Comparison of ENCODE assay signal across 31 cellular contexts in the genomic region with DNA sequence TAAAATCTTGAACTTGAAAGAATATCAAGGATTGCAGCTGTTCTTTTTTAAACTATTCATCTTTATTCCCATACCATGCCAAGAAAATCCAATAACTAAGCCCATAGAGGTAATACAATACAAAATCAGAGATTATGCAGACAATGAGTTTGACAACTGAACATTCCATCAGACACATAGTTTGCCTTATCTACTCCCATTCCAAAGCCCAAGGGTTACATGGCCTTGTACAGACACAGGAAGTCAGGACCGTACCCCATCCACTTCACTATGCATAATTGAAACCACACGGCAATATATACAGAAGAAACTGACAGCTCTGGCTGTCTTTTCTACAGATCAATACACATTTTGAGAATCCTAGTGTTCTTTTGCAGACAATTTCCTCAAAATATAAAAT.
"Had no signal": no experiment of that assay in that cellular context is flagged by ENCODE, and none has a peak within 500 bp of the region (broad histone marks: within the 10 kb centered on the region; RNA-seq: fewer than 3 reads in every experiment).

No MANE protein-coding gene starts in this region.

- H3K9me3 ChIP-seq: body of pancreas, gastroesophageal sphincter, neutrophil, ovary, right lobe of liver, testis had no signal

- H3K4me3 ChIP-seq: body of pancreas, cardiac muscle cell, coronary artery, gastroesophageal sphincter, ovary, right lobe of liver, skin epidermis, testis had no signal

- H3K27ac ChIP-seq: body of pancreas, cardiac muscle cell, coronary artery, dorsolateral prefrontal cortex, gastroesophageal sphincter, neutrophil, ovary, right lobe of liver, skin epidermis, testis, VCaP had no signal

- H3K4me1 ChIP-seq: body of pancreas, gastroesophageal sphincter, right lobe of liver, testis had no signal

- ATAC-seq: activated naive CD4-positive, alpha-beta T cell treated with anti-CD3 and anti-CD28 coated beads, Interleukin-2, amount 50 U/mL, for 72 hours; activated T-cell treated with anti-CD3 and anti-CD28 coated beads, Interleukin-2, amount 50 U/mL, for 72 hours; body of pancreas; gastroesophageal sphincter; left cardiac atrium; left ventricle myocardium superior; right lobe of liver; stimulated activated naive CD8-positive, alpha-beta T cell treated with anti-CD3 and anti-CD28 coated beads, Interleukin-15, Interleukin-2, amounts not matched to agents 100 U/mL and 50 U/mL, for 24 hours had no signal

- H3K36me3 ChIP-seq: cardiac muscle cell, gastroesophageal sphincter, neutrophil, ovary, right lobe of liver had no signal

- H3K27me3 ChIP-seq: body of pancreas, cardiac muscle cell, dorsolateral prefrontal cortex, gastroesophageal sphincter, neutrophil, right lobe of liver, testis had no signal

- DNase-seq: activated CD4-positive, alpha-beta T cell treated with anti-CD3 and anti-CD28 coated beads for 4 hours; activated CD4-positive, alpha-beta T cell treated with anti-CD3 and anti-CD28 coated beads, Interleukin-2, amount 50 U/mL, for 4 hours; activated naive CD4-positive, alpha-beta T cell; activated T-cell treated with anti-CD3 and anti-CD28 coated beads for 4 hours; activated T-cell treated with anti-CD3 and anti-CD28 coated beads, Interleukin-2, amount 50 U/mL, for 72 hours; anterior cingulate cortex; body of pancreas; cerebellar nuclear complex; dorsolateral prefrontal cortex; effector memory CD4-positive, alpha-beta T cell; head of caudate nucleus; hippocampal formation; left cardiac atrium; left ventricle myocardium superior; naive B cell; nephron progenitor cell; ovary; right lobe of liver; stimulated activated CD4-positive, alpha-beta T cell treated with anti-CD3 and anti-CD28 coated beads, Interleukin-12 subunit alpha, Interleukin-12 subunit beta, amount 100 ng/mL, for 4 hours; stimulated activated CD4-positive, alpha-beta T cell treated with anti-CD3 and anti-CD28 coated beads, Interleukin-4, amount 100 ng/mL, for 1 hour; stimulated activated naive CD8-positive, alpha-beta T cell treated with anti-CD3 and anti-CD28 coated beads, Interleukin-15, Interleukin-2, amounts not matched to agents 100 U/mL and 50 U/mL, for 24 hours; T-helper 1 cell; testis; trophoblast cell had no signal
